Comparison of ENCODE assay signal across 20 cellular contexts in the genomic region with DNA sequence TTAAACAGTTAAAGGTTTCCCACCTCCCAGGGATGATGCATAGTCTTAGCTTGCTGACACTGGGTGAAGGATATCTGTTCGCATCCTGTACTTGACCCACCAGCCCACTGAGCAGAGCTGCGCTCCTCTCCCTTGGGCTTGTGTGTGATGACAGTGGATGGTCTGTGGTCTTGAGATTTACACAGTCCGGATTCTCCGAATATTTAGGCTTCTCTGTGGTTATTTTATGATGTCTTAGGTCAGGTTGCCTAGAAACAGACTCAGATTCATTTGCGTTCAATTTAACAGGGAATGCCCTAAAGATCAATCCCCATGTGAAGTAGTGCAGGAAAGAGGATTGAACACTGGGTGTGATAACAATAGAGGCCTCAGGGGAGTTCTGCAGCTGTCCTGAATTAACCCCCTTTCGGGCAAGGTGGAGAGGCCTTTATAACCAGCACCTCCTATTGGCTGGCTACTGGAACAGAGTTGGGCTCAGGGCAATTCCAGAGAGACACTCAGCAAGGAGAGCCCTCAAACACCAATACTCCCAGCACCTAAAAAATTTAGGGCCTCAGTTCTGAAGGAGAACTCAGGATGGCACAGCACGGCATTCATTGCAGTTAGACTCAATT.
DNase-seq lines count a peak whose midpoint lies in the region; TF ChIP-seq lines count a peak whose summit lies in the region.
"Had no signal": no experiment of that assay in that cellular context is flagged by ENCODE, and none has a peak within 500 bp of the region (broad histone marks: within the 10 kb centered on the region; RNA-seq: fewer than 3 reads in every experiment).

No MANE protein-coding gene starts in this region.

- H3K36me3 Mint-ChIP-seq in Calu3 (ENCODE audit: insufficient read depth, unreplicated experiment) = no peaks in the 10 kb centered on the region
- H3K36me3 Mint-ChIP-seq: stimulated activated effector memory CD8-positive, alpha-beta T cell treated with anti-CD3 and anti-CD28 coated beads, Interleukin-12 subunit alpha, Interleukin-12 subunit beta, amount 100 ng/mL, for 72 hours had no signal

- CTCF ChIA-PET in Calu3 (lab: Charles Lee) = no interaction called here

- H3K4me1 ChIP-seq in hepatocyte (ENCODE audit: insufficient read depth) = no peaks in the 10 kb centered on the region
- H3K4me1 ChIP-seq: prostate gland had no signal

- H3K27me3 ChIP-seq in H7 (ENCODE audit: control insufficient read depth, insufficient read depth, low read length) = no peaks in the 10 kb centered on the region
- no peaks in the 10 kb centered on the region for H3K27me3 ChIP-seq in WERI-Rb-1 (ENCODE audit: insufficient read depth, low read depth, severe bottlenecking)
- H3K27me3 ChIP-seq in hepatocyte = no peaks in the 10 kb centered on the region

- H3K9me2 ChIP-seq in hepatocyte (replicated peaks; ENCODE audit: insufficient read depth) = no peaks in the 10 kb centered on the region

- H3K4me2 ChIP-seq in hepatocyte = no peak overlapping the region
- H3K4me2 ChIP-seq: KMS-11 had no signal

- H3K9me3 ChIP-seq in WERI-Rb-1 (ENCODE audit: severe bottlenecking) = no peaks in the 10 kb centered on the region
- no peaks in the 10 kb centered on the region for H3K9me3 ChIP-seq in hepatocyte (ENCODE audit: low read depth)
- H3K9me3 ChIP-seq: prostate gland had no signal

- H3K79me2 ChIP-seq in hepatocyte = no peaks in the 10 kb centered on the region

- DNase-seq in H7 (peak; percentile 12), WERI-Rb-1 (no peak), hepatocyte (ENCODE audit: low spot score) (peak; percentile 1), smooth muscle cell of the brain vasculature (ENCODE audit: low read depth, low spot score) (peak; percentile 28), hypothalamus (lab: John Stamatoyannopoulos, UW) (no peak), Calu3 (no peak), OCI-M1 (lab: John Stamatoyannopoulos, UW) (no peak)
- DNase-seq: activated B cell treated with CpG ODN at 0.5 μM for 24 hours; activated CD8-positive, alpha-beta memory T cell treated with anti-CD3 and anti-CD28 coated beads for 24 hours; DMS53; NCI-H1105 treated with DMSO at 0.1 percent for 48 hours; NCI-H2227 treated with DMSO at 0.1 percent for 48 hours; stimulated activated CD4-positive, alpha-beta T cell treated with anti-CD3 and anti-CD28 coated beads, Interleukin-12 subunit alpha, Interleukin-12 subunit beta, amount 100 ng/mL, for 4 hours had no signal

- H3K4me3 Mint-ChIP-seq in Calu3 (ENCODE audit: low read depth, unreplicated experiment) = no peak overlapping the region
- H3K4me3 Mint-ChIP-seq: activated B cell treated with CpG ODN at 0.5 μM for 24 hours; activated T-helper 17 cell treated with anti-CD3 and anti-CD28 coated beads, Interleukin-2, amount 50 U/mL, for 72 hours; B cell; natural killer cell treated with Interleukin-12 subunit alpha and Interleukin-12 subunit beta and Interleukin-15 and Interleukin-18, amount 100 ng/mL, for 72 hours; stimulated activated effector memory CD8-positive, alpha-beta T cell treated with anti-CD3 and anti-CD28 coated beads, Interleukin-12 subunit alpha, Interleukin-12 subunit beta, amount 100 ng/mL, for 72 hours had no signal

- no TSS peak for BruUV-seq in Calu3 (replicated peaks; lab: Mats Ljungman, UMichigan)

- H3K27ac ChIP-seq in WERI-Rb-1 (no peak overlapping the region), hepatocyte (no peak overlapping the region)
- H3K27ac ChIP-seq: HL-60, KMS-11, prostate gland had no signal

- no peaks in the 10 kb centered on the region for H3K9me3 Mint-ChIP-seq in Calu3 (ENCODE audit: low read depth, unreplicated experiment)
- H3K9me3 Mint-ChIP-seq: activated B cell treated with CpG ODN at 0.5 μM for 24 hours had no signal

- TF ChIP-seq CTCF in WERI-Rb-1 (IDR thresholded peaks at IDR 0.05; ENCODE audit: low read depth, low read length) (0 out of 2 replicates have a peak, but pooled peaks have one; percentile 9), hepatocyte (IDR thresholded peaks at IDR 0.05; ENCODE audit: poor library complexity) (no peak), Calu3 (IDR thresholded peaks at IDR 0.05; ENCODE audit: unreplicated experiment) (no peak)

- no peaks in the 10 kb centered on the region for H3K4me1 Mint-ChIP-seq in Calu3 (ENCODE audit: low read depth, unreplicated experiment)
- H3K4me1 Mint-ChIP-seq: activated B cell treated with CpG ODN at 0.5 μM for 24 hours; activated T-helper 17 cell treated with anti-CD3 and anti-CD28 coated beads, Interleukin-2, amount 50 U/mL, for 72 hours; B cell; stimulated activated effector memory CD8-positive, alpha-beta T cell treated with anti-CD3 and anti-CD28 coated beads, Interleukin-12 subunit alpha, Interleukin-12 subunit beta, amount 100 ng/mL, for 72 hours had no signal

- no peak overlapping the region for H2AFZ ChIP-seq in hepatocyte

- no peaks in the 10 kb centered on the region for H4K20me1 ChIP-seq in hepatocyte (ENCODE audit: insufficient read depth, poor library complexity, severe bottlenecking)

- H3K27me3 Mint-ChIP-seq in Calu3 (ENCODE audit: unreplicated experiment) = no peaks in the 10 kb centered on the region
- H3K27me3 Mint-ChIP-seq: activated B cell treated with CpG ODN at 0.5 μM for 24 hours; activated T-helper 17 cell treated with anti-CD3 and anti-CD28 coated beads, Interleukin-2, amount 50 U/mL, for 72 hours; B cell; natural killer cell treated with Interleukin-12 subunit alpha and Interleukin-12 subunit beta and Interleukin-15 and Interleukin-18, amount 100 ng/mL, for 72 hours had no signal

- H3K36me3 ChIP-seq in H7 (replicated peaks; ENCODE audit: control insufficient read depth, insufficient read depth, low read length) (no peaks in the 10 kb centered on the region), WERI-Rb-1 (no peaks in the 10 kb centered on the region), hepatocyte (replicated peaks; ENCODE audit: insufficient read depth, low read depth) (no peaks in the 10 kb centered on the region)
- H3K36me3 ChIP-seq: prostate gland had no signal

- intact Hi-C loops in Calu3 (cut with micrococcal nuclease; ENCODE audit: unreplicated experiment) = no loop called here

- no peak overlapping the region for H3K27ac Mint-ChIP-seq in Calu3 (ENCODE audit: unreplicated experiment)
- H3K27ac Mint-ChIP-seq: activated B cell treated with CpG ODN at 0.5 μM for 24 hours; activated T-helper 17 cell treated with anti-CD3 and anti-CD28 coated beads, Interleukin-2, amount 50 U/mL, for 72 hours; B cell; natural killer cell treated with Interleukin-12 subunit alpha and Interleukin-12 subunit beta and Interleukin-15 and Interleukin-18, amount 100 ng/mL, for 72 hours; stimulated activated effector memory CD8-positive, alpha-beta T cell treated with anti-CD3 and anti-CD28 coated beads, Interleukin-12 subunit alpha, Interleukin-12 subunit beta, amount 100 ng/mL, for 72 hours had no signal

- H3K4me3 ChIP-seq in H7 (ENCODE audit: insufficient read depth, low read depth, low read length) (no peak overlapping the region), WERI-Rb-1 (ENCODE audit: low read depth, low read length) (no peak overlapping the region), hepatocyte (no peak overlapping the region)
- H3K4me3 ChIP-seq: prostate gland had no signal

- WGBS in hepatocyte (ENCODE audit: low lambda C conversion rate, missing lambda C conversion rate) = 63% methylated on average over 7 of the region's 7 CpGs

Comparison
In these comparisons a context has a peak if more than half of its experiments do, and no peak if none do; other contexts are left out.
1. DNase-seq: peak in H7 (single experiment), hepatocyte (single experiment) and smooth muscle cell of the brain vasculature (single experiment); none in WERI-Rb-1 (single experiment), hypothalamus (0 of 51), Calu3 (single experiment) and OCI-M1 (single experiment).